Comparison of ENCODE assay signal across 12 cellular contexts in genomic region chr7:100885440-100886141, GRCh38. TPM values are rescaled to one million over a fixed set of nuclear protein-coding genes. Genes with fewer than 3 reads are reported as not detected.
DNase-seq lines count a peak whose midpoint lies in the region; ATAC-seq, FAIRE-seq and TF ChIP-seq lines count a peak whose summit lies in the region.
"Had no signal": no experiment of that assay in that cellular context is flagged by ENCODE, and none has a peak within 500 bp of the region (broad histone marks: within the 10 kb centered on the region; RNA-seq: fewer than 3 reads in every experiment).

No MANE protein-coding gene starts in this region.

- H3K27ac Mint-ChIP-seq in natural killer cell treated with Interleukin-12 subunit alpha and Interleukin-12 subunit beta and Interleukin-15 and Interleukin-18, amount 100 ng/mL, for 72 hours, result peak overlapping the region; percentile 21 to 80
- peak overlapping the region in 1 of 2 donors; percentile 22 for H3K27ac Mint-ChIP-seq in natural killer cell
- peak overlapping the region; percentile 2 for H3K27ac Mint-ChIP-seq in stimulated activated naive CD8-positive, alpha-beta T cell treated with anti-CD3 and anti-CD28 coated beads, Interleukin-15, Interleukin-2, amounts not matched to agents 100 ng/mL and 50 ng/mL, for 24 hours

- no peaks in the 10 kb centered on the region for H3K9me3 Mint-ChIP-seq in natural killer cell treated with Interleukin-12 subunit alpha and Interleukin-12 subunit beta and Interleukin-15 and Interleukin-18, amount 100 ng/mL, for 72 hours
- no peaks in the 10 kb centered on the region for H3K9me3 Mint-ChIP-seq in natural killer cell
- no peaks in the 10 kb centered on the region for H3K9me3 Mint-ChIP-seq in stimulated activated naive CD8-positive, alpha-beta T cell treated with anti-CD3 and anti-CD28 coated beads, Interleukin-15, Interleukin-2, amounts not matched to agents 100 ng/mL and 50 ng/mL, for 24 hours

- in situ Hi-C loops in K562 (cut with MboI), result no loop called here

- peak overlapping the region in 1 of 2 experiments; percentile 41; a peak in 2 of 4 replicates for H3K9ac ChIP-seq in K562 (ENCODE audit: insufficient read depth in 1 of 2, low read depth in 2 of 2, low read length in 2 of 2)

- no peak for TF ChIP-seq POLR2A in K562 (conservative IDR thresholded peaks at IDR 0.05)

- H3K9me1 ChIP-seq in K562 (ENCODE audit: control insufficient read depth, insufficient read depth, low read length), result peaks cover 9% of the 10 kb centered on the region

- peaks cover 22 to 53% of the 10 kb centered on the region in 2 experiments for H3K4me1 ChIP-seq in K562 (replicated peaks in 1 of 2; ENCODE audit: control insufficient read depth in 2 of 2, insufficient read depth in 2 of 2, low read length in 2 of 2)

- ATAC-seq in natural killer cell treated with Interleukin-12 subunit alpha and Interleukin-12 subunit beta and Interleukin-15 and Interleukin-18, amount 100 ng/mL, for 72 hours, result no peak
- ATAC-seq in natural killer cell (no peak), K562 (no peak)
- ATAC-seq: body of pancreas, sciatic nerve had no signal

- CTCF ChIA-PET in K562 (lab: Yijun Ruan, JAX; ENCODE audit: low intra/inter-chr PET ratio), result no interaction called here

- TF ChIP-seq RAD21 in K562 (CRISPR knock-in tag; conservative IDR thresholded peaks at IDR 0.05 in 1 of 2, IDR thresholded peaks at IDR 0.05 in 1 of 2), result no peak

- peaks cover 84% of the 10 kb centered on the region for H3K36me3 ChIP-seq in K562 (ENCODE audit: control insufficient read depth, insufficient read depth, low read length)

- peak overlapping the region; percentile 85 for H3K4me3 Mint-ChIP-seq in natural killer cell treated with Interleukin-12 subunit alpha and Interleukin-12 subunit beta and Interleukin-15 and Interleukin-18, amount 100 ng/mL, for 72 hours
- H3K4me3 Mint-ChIP-seq in natural killer cell, result no peak overlapping the region
- H3K4me3 Mint-ChIP-seq in stimulated activated naive CD8-positive, alpha-beta T cell treated with anti-CD3 and anti-CD28 coated beads, Interleukin-15, Interleukin-2, amounts not matched to agents 100 ng/mL and 50 ng/mL, for 24 hours, result no peak overlapping the region

- H3K27me3 Mint-ChIP-seq in natural killer cell treated with Interleukin-12 subunit alpha and Interleukin-12 subunit beta and Interleukin-15 and Interleukin-18, amount 100 ng/mL, for 72 hours, result no peaks in the 10 kb centered on the region
- H3K27me3 Mint-ChIP-seq in natural killer cell (ENCODE audit: low read depth in 2 of 2), result no peaks in the 10 kb centered on the region
- no peaks in the 10 kb centered on the region for H3K27me3 Mint-ChIP-seq in stimulated activated naive CD8-positive, alpha-beta T cell treated with anti-CD3 and anti-CD28 coated beads, Interleukin-15, Interleukin-2, amounts not matched to agents 100 ng/mL and 50 ng/mL, for 24 hours

- H3K4me1 Mint-ChIP-seq in natural killer cell treated with Interleukin-12 subunit alpha and Interleukin-12 subunit beta and Interleukin-15 and Interleukin-18, amount 100 ng/mL, for 72 hours (ENCODE audit: low read depth in 2 of 2), result peaks cover 41 to 58% of the 10 kb centered on the region in 2 donors
- peaks cover 11 to 53% of the 10 kb centered on the region in 2 donors for H3K4me1 Mint-ChIP-seq in natural killer cell
- H3K4me1 Mint-ChIP-seq in stimulated activated naive CD8-positive, alpha-beta T cell treated with anti-CD3 and anti-CD28 coated beads, Interleukin-15, Interleukin-2, amounts not matched to agents 100 ng/mL and 50 ng/mL, for 24 hours (ENCODE audit: low read depth), result peaks cover 69% of the 10 kb centered on the region

- intact Hi-C loops in natural killer cell (cut with micrococcal nuclease), result no loop called here
- intact Hi-C loops in K562 (cut with micrococcal nuclease), result no loop called here

- peaks cover 48% of the 10 kb centered on the region for H3K36me3 Mint-ChIP-seq in natural killer cell treated with Interleukin-12 subunit alpha and Interleukin-12 subunit beta and Interleukin-15 and Interleukin-18, amount 100 ng/mL, for 72 hours
- no peaks in the 10 kb centered on the region for H3K36me3 Mint-ChIP-seq in natural killer cell
- peaks cover 77% of the 10 kb centered on the region for H3K36me3 Mint-ChIP-seq in stimulated activated naive CD8-positive, alpha-beta T cell treated with anti-CD3 and anti-CD28 coated beads, Interleukin-15, Interleukin-2, amounts not matched to agents 100 ng/mL and 50 ng/mL, for 24 hours (ENCODE audit: low read depth)

- no TSS peak for BruUV-seq in K562 (replicated peaks; lab: Mats Ljungman, UMichigan)

- 79% methylated on average over 20 of the region's 22 CpGs for WGBS in K562 (ENCODE audit: insufficient coverage, low coverage, missing lambda C conversion rate)

- no peaks in the 10 kb centered on the region for H3K9me3 ChIP-seq in K562 (replicated peaks; ENCODE audit: control insufficient read depth, insufficient read depth, low read depth, low read length)
- H3K9me3 ChIP-seq: body of pancreas had no signal

- TF ChIP-seq EP300 in K562 (IDR thresholded peaks at IDR 0.05; ENCODE audit: low read length), result no peak

- H3K27me3 ChIP-seq in K562 (ENCODE audit: control insufficient read depth in 2 of 2, insufficient read depth in 2 of 2, low read length in 2 of 2), result no peaks in the 10 kb centered on the region
- H3K27me3 ChIP-seq: body of pancreas had no signal

- no peak for DNase-seq in natural killer cell treated with Interleukin-12 subunit alpha and Interleukin-12 subunit beta and Interleukin-15 and Interleukin-18, amount 100 ng/mL, for 72 hours (ENCODE audit: low spot score)
- DNase-seq in natural killer cell (no peak), K562 (ENCODE audit: extremely low read depth in 1 of 4, low spot score in 3 of 4) (peak in 1 of 4 experiments; percentile 6), putamen (ENCODE audit: low spot score) (no peak), NCI-H2081 (lab: John Stamatoyannopoulos, UW) (no peak)
- DNase-seq: body of pancreas, Right ventricle myocardium superior had no signal

- no peak overlapping the region for H2AFZ ChIP-seq in K562 (ENCODE audit: low read depth, low read length)

- H4K20me1 ChIP-seq in K562 (replicated peaks; ENCODE audit: control insufficient read depth, insufficient read depth, low read length), result peaks cover 34% of the 10 kb centered on the region

- POLR2A ChIA-PET in K562 (lab: Yijun Ruan, JAX), result interaction anchor here (0.7 to 6.3 kb wide), 2 partner anchors 10 to 33 kb away, joined by 4 to 144 read pairs; partner anchors contain the start of genes SLC12A9 and SRRT

- no peak for TF ChIP-seq CTCF in natural killer cell (IDR thresholded peaks at IDR 0.05)
- no peak for TF ChIP-seq CTCF in K562 (IDR thresholded peaks at IDR 0.05 in 2 of 3, conservative IDR thresholded peaks at IDR 0.05 in 1 of 3; ENCODE audit: insufficient read depth in 2 of 3, low read depth in 1 of 3, low read length in 3 of 3)

- no peak overlapping the region for H3K27ac ChIP-seq in K562 (ENCODE audit: extremely low read depth, low read depth, low read length)
- H3K27ac ChIP-seq: body of pancreas had no signal

- FAIRE-seq in K562 (lab: Jason Lieb, UNC), result no peak
- FAIRE-seq: endometrium, G401.6, keratinocyte had no signal

- H3K4me2 ChIP-seq in K562 (ENCODE audit: insufficient read depth, low read length), result no peak overlapping the region

- H3K79me2 ChIP-seq in K562 (ENCODE audit: control insufficient read depth, insufficient read depth, low read length), result peaks cover 60% of the 10 kb centered on the region

- no peak overlapping the region for H3K4me3 ChIP-seq in K562
- H3K4me3 ChIP-seq: body of pancreas had no signal

RNA-seq across cellular contexts. Expression of gene UFSP1, which starts 3.9 kb away (rescaled TPM):
- total RNA-seq in natural killer cell treated with Interleukin-12 subunit alpha and Interleukin-12 subunit beta and Interleukin-15 and Interleukin-18, amount 100 ng/mL, for 72 hours, result 1 to 10 TPM; 1.8 to 6.0 TPM
- total RNA-seq in natural killer cell (1 to 10 TPM; 1.0 to 1.9 (median 1.3) TPM), K562 (2014; rRNA removed) (18.8 and 20.9 TPM in 2 replicates), K562 (2014; rRNA removed; fragmentation: Illumina TruSeq; extraction: Trizol) (1.4 and 2.1 TPM in 2 replicates), K562 (2015; rRNA removed; fragmentation: Illumina TruSeq; extraction: Trizol) (3.5 and 3.7 TPM in 2 replicates), K562 (2021) (7.8 and 8.5 TPM in 2 replicates)
- 2.3 and 9.4 TPM in 2 replicates for total RNA-seq in K562 (2011; cell fraction: chromatin; rRNA removed; ENCODE audit: low replicate concordance)
- 15.4 and 16.7 TPM in 2 replicates for total RNA-seq in K562 (2011; cell fraction: nucleolus; rRNA removed)
- 6.6 and 8.9 TPM in 2 replicates for total RNA-seq in K562 (2011; cell fraction: nucleoplasm; rRNA removed)
- polyA plus RNA-seq in K562 (2011; rRNA removed) (1.7 and 2.3 TPM in 2 replicates), K562 (2014; fragmentation: Illumina TruSeq; extraction: Trizol) (1.3 and 2.0 TPM in 2 replicates), K562 (2014; fragmentation: Nextera tagmentation; extraction: Ambion mirVana) (under 1 TPM; 0.50 to 0.53 TPM), K562 (2014; rRNA removed) (13.5 and 14.3 TPM in 2 replicates)
- polyA plus RNA-seq in K562 (2011; cell fraction: cytosol; rRNA removed), result 1.4 and 7.3 TPM in 2 replicates
- polyA plus RNA-seq in K562 (2011; cell fraction: nucleus; rRNA removed), result 2.0 and 9.3 TPM in 2 replicates
- 4.0 and 6.4 TPM in 2 replicates for polyA plus RNA-seq in K562 (2012)
- polyA minus RNA-seq in K562 (2011; rRNA and poly(A)+ RNA removed), result 1.4 and 2.4 TPM in 2 replicates
- polyA minus RNA-seq in K562 (2011; cell fraction: cytosol; rRNA and poly(A)+ RNA removed), result 3.8 and 6.0 TPM in 2 replicates
- polyA minus RNA-seq in K562 (2011; cell fraction: nucleus; rRNA and poly(A)+ RNA removed), result 13.9 and 15.2 TPM in 2 replicates

RNA-seq across cellular contexts. Expression of gene ACHE, which starts 10.1 kb away (rescaled TPM):
- total RNA-seq in natural killer cell treated with Interleukin-12 subunit alpha and Interleukin-12 subunit beta and Interleukin-15 and Interleukin-18, amount 100 ng/mL, for 72 hours, result under 1 TPM; 0.64 to 0.73 TPM
- total RNA-seq in natural killer cell (under 1 TPM; 0.18 to 0.84 (median 0.47) TPM), K562 (2014; rRNA removed) (2.7 and 4.0 TPM in 2 replicates), K562 (2014; rRNA removed; fragmentation: Illumina TruSeq; extraction: Trizol) (0.54 and 0.84 TPM in 2 replicates), K562 (2015; rRNA removed; fragmentation: Illumina TruSeq; extraction: Trizol) (0.51 and 0.87 TPM in 2 replicates), K562 (2021) (7.5 and 8.8 TPM in 2 replicates)
- total RNA-seq in K562 (2011; cell fraction: chromatin; rRNA removed; ENCODE audit: low replicate concordance), result 9.6 and 34.7 TPM in 2 replicates
- total RNA-seq in K562 (2011; cell fraction: nucleolus; rRNA removed), result 25.8 and 31.3 TPM in 2 replicates
- total RNA-seq in K562 (2011; cell fraction: nucleoplasm; rRNA removed), result 17.1 and 17.3 TPM in 2 replicates
- polyA plus RNA-seq in K562 (2011; rRNA removed) (2.5 and 2.8 TPM in 2 replicates), K562 (2014; fragmentation: Illumina TruSeq; extraction: Trizol) (1.9 and 4.2 TPM in 2 replicates), K562 (2014; fragmentation: Nextera tagmentation; extraction: Ambion mirVana) (under 1 TPM; 0.04 to 0.06 TPM), K562 (2014; rRNA removed) (8.0 and 9.3 TPM in 2 replicates)
- polyA plus RNA-seq in K562 (2011; cell fraction: cytosol; rRNA removed), result 1.4 and 6.8 TPM in 2 replicates
- polyA plus RNA-seq in K562 (2011; cell fraction: nucleus; rRNA removed), result 9.7 and 46.1 TPM in 2 replicates
- 2.2 and 3.3 TPM in 2 replicates for polyA plus RNA-seq in K562 (2012)
- 0.21 and 1.3 TPM in 2 replicates for polyA minus RNA-seq in K562 (2011; rRNA and poly(A)+ RNA removed)
- polyA minus RNA-seq in K562 (2011; cell fraction: cytosol; rRNA and poly(A)+ RNA removed), result 1.2 and 5.0 TPM in 2 replicates
- 3.3 and 3.9 TPM in 2 replicates for polyA minus RNA-seq in K562 (2011; cell fraction: nucleus; rRNA and poly(A)+ RNA removed)

RNA-seq across cellular contexts. Expression of gene SRRT, which starts 10.7 kb away (rescaled TPM):
- 100 to 1,000 TPM; 212 to 391 TPM for total RNA-seq in natural killer cell treated with Interleukin-12 subunit alpha and Interleukin-12 subunit beta and Interleukin-15 and Interleukin-18, amount 100 ng/mL, for 72 hours
- total RNA-seq in natural killer cell (100 to 1,000 TPM; 281 to 307 (median 288) TPM), K562 (2014; rRNA removed) (155 and 156 TPM in 2 replicates), K562 (2014; rRNA removed; fragmentation: Illumina TruSeq; extraction: Trizol) (51.8 and 71.6 TPM in 2 replicates), K562 (2015; rRNA removed; fragmentation: Illumina TruSeq; extraction: Trizol) (80.6 and 84.4 TPM in 2 replicates), K562 (2021) (238 and 263 TPM in 2 replicates)
- total RNA-seq in K562 (2011; cell fraction: chromatin; rRNA removed; ENCODE audit: low replicate concordance), result 448 and 751 TPM in 2 replicates
- total RNA-seq in K562 (2011; cell fraction: nucleolus; rRNA removed), result 282 and 327 TPM in 2 replicates
- total RNA-seq in K562 (2011; cell fraction: nucleoplasm; rRNA removed), result 310 and 324 TPM in 2 replicates
- polyA plus RNA-seq in K562 (2011; rRNA removed) (36.5 and 68.2 TPM in 2 replicates), K562 (2014; fragmentation: Illumina TruSeq; extraction: Trizol) (143 and 145 TPM in 2 replicates), K562 (2014; fragmentation: Nextera tagmentation; extraction: Ambion mirVana) (10 to 100 TPM; 10.3 to 16.7 TPM), K562 (2014; rRNA removed) (140 and 171 TPM in 2 replicates)
- polyA plus RNA-seq in K562 (2011; cell fraction: cytosol; rRNA removed), result 31.1 and 47.3 TPM in 2 replicates
- 397 and 581 TPM in 2 replicates for polyA plus RNA-seq in K562 (2011; cell fraction: nucleus; rRNA removed)
- polyA plus RNA-seq in K562 (2012), result 151 and 218 TPM in 2 replicates
- 33.4 and 36.1 TPM in 2 replicates for polyA minus RNA-seq in K562 (2011; rRNA and poly(A)+ RNA removed)
- polyA minus RNA-seq in K562 (2011; cell fraction: cytosol; rRNA and poly(A)+ RNA removed), result 63.2 and 87.3 TPM in 2 replicates
- polyA minus RNA-seq in K562 (2011; cell fraction: nucleus; rRNA and poly(A)+ RNA removed), result 122 and 159 TPM in 2 replicates

RNA-seq across cellular contexts. Expression of gene TRIP6, which starts 18.4 kb away (rescaled TPM):
- total RNA-seq in natural killer cell treated with Interleukin-12 subunit alpha and Interleukin-12 subunit beta and Interleukin-15 and Interleukin-18, amount 100 ng/mL, for 72 hours, result 1 to 10 TPM; 2.7 to 7.4 TPM
- 1 to 10 TPM; 1.1 to 3.5 (median 1.5) TPM for total RNA-seq in natural killer cell
- total RNA-seq in K562 (2011; cell fraction: chromatin; rRNA removed; ENCODE audit: low replicate concordance), result 66.0 and 118 TPM in 2 replicates
- total RNA-seq in K562 (2011; cell fraction: nucleolus; rRNA removed), result 92.2 and 99.2 TPM in 2 replicates
- 66.9 and 80.3 TPM in 2 replicates for total RNA-seq in K562 (2011; cell fraction: nucleoplasm; rRNA removed)
- total RNA-seq in K562 (2014; rRNA removed), result 104 and 108 TPM in 2 replicates
- total RNA-seq in K562 (2014; rRNA removed; fragmentation: Illumina TruSeq; extraction: Trizol), result 28.3 and 28.9 TPM in 2 replicates
- total RNA-seq in K562 (2015; rRNA removed; fragmentation: Illumina TruSeq; extraction: Trizol), result 85.7 and 90.5 TPM in 2 replicates
- 141 and 148 TPM in 2 replicates for total RNA-seq in K562 (2021)
- polyA plus RNA-seq in K562 (2011; rRNA removed), result 48.5 and 54.0 TPM in 2 replicates
- polyA plus RNA-seq in K562 (2011; cell fraction: cytosol; rRNA removed), result 55.2 and 103 TPM in 2 replicates
- polyA plus RNA-seq in K562 (2011; cell fraction: nucleus; rRNA removed), result 104 and 125 TPM in 2 replicates
- 96.4 and 111 TPM in 2 replicates for polyA plus RNA-seq in K562 (2012)
- polyA plus RNA-seq in K562 (2014; fragmentation: Illumina TruSeq; extraction: Trizol), result 35.6 and 78.2 TPM in 2 replicates
- 10 to 100 TPM in 1 of 2 experiments, 1 to 10 TPM in 1; 5.9 to 12.0 TPM for polyA plus RNA-seq in K562 (2014; fragmentation: Nextera tagmentation; extraction: Ambion mirVana)
- 103 and 112 TPM in 2 replicates for polyA plus RNA-seq in K562 (2014; rRNA removed)
- 16.6 and 36.4 TPM in 2 replicates for polyA minus RNA-seq in K562 (2011; rRNA and poly(A)+ RNA removed)
- 27.3 and 36.2 TPM in 2 replicates for polyA minus RNA-seq in K562 (2011; cell fraction: cytosol; rRNA and poly(A)+ RNA removed)
- polyA minus RNA-seq in K562 (2011; cell fraction: nucleus; rRNA and poly(A)+ RNA removed), result 31.2 and 31.5 TPM in 2 replicates

RNA-seq across cellular contexts. Expression of gene SLC12A9, which starts 33.1 kb away (rescaled TPM):
- 10 to 100 TPM; 32.7 to 38.7 TPM for total RNA-seq in natural killer cell treated with Interleukin-12 subunit alpha and Interleukin-12 subunit beta and Interleukin-15 and Interleukin-18, amount 100 ng/mL, for 72 hours
- total RNA-seq in natural killer cell (10 to 100 TPM; 35.0 to 44.2 (median 38.1) TPM), K562 (2014; rRNA removed) (10.7 and 13.8 TPM in 2 replicates), K562 (2014; rRNA removed; fragmentation: Illumina TruSeq; extraction: Trizol) (3.3 and 6.1 TPM in 2 replicates), K562 (2015; rRNA removed; fragmentation: Illumina TruSeq; extraction: Trizol) (7.9 and 10.7 TPM in 2 replicates), K562 (2021) (18.7 and 20.2 TPM in 2 replicates)
- total RNA-seq in K562 (2011; cell fraction: chromatin; rRNA removed; ENCODE audit: low replicate concordance), result 27.9 and 65.1 TPM in 2 replicates
- total RNA-seq in K562 (2011; cell fraction: nucleolus; rRNA removed), result 41.7 and 43.0 TPM in 2 replicates
- 36.7 and 51.5 TPM in 2 replicates for total RNA-seq in K562 (2011; cell fraction: nucleoplasm; rRNA removed)
- polyA plus RNA-seq in K562 (2011; rRNA removed) (8.4 and 10.6 TPM in 2 replicates), K562 (2014; fragmentation: Illumina TruSeq; extraction: Trizol) (11.7 and 13.7 TPM in 2 replicates), K562 (2014; fragmentation: Nextera tagmentation; extraction: Ambion mirVana) (under 1 TPM; 0.06 to 0.17 TPM), K562 (2014; rRNA removed) (14.6 and 15.6 TPM in 2 replicates)
- 7.7 and 17.8 TPM in 2 replicates for polyA plus RNA-seq in K562 (2011; cell fraction: cytosol; rRNA removed)
- polyA plus RNA-seq in K562 (2011; cell fraction: nucleus; rRNA removed), result 38.4 and 65.5 TPM in 2 replicates
- polyA plus RNA-seq in K562 (2012), result 14.9 and 15.6 TPM in 2 replicates
- 3.3 and 4.6 TPM in 2 replicates for polyA minus RNA-seq in K562 (2011; rRNA and poly(A)+ RNA removed)
- 8.4 and 8.9 TPM in 2 replicates for polyA minus RNA-seq in K562 (2011; cell fraction: cytosol; rRNA and poly(A)+ RNA removed)
- 5.8 and 7.0 TPM in 2 replicates for polyA minus RNA-seq in K562 (2011; cell fraction: nucleus; rRNA and poly(A)+ RNA removed)
